In the genomic region with DNA sequence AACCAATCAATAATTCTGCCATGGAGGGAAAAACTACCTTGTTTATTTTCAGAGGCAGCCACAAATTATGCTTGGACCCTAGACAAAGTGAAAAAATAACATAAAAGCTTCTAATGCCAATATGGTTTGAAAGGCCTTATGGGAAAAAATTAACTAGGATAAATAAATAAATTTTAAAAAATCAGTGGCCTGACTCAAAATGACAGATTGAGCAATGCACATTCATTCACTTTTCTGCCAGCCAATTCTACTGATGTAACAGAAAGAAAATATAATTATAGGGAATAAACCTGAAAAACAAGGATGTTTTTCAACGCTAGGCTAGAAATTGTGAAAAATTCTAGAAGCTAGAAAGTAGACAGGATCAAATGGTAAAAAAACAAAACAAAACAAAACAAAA, we compare ENCODE assay signal across 25 cellular contexts.
DNase-seq lines count a peak whose midpoint lies in the region; ATAC-seq, FAIRE-seq and TF ChIP-seq lines count a peak whose summit lies in the region.
"Had no signal": no experiment of that assay in that cellular context is flagged by ENCODE, and none has a peak within 500 bp of the region (broad histone marks: within the 10 kb centered on the region; RNA-seq: fewer than 3 reads in every experiment).

No MANE protein-coding gene starts in this region.

- POLR2A ChIA-PET in HepG2 (lab: Yijun Ruan, JAX): no interaction called here

- H3K9ac ChIP-seq in SK-N-MC (ENCODE audit: insufficient read length) (peak overlapping the region; percentile 5), HepG2 (ENCODE audit: insufficient read depth, low read depth, low read length) (no peak overlapping the region)
- H3K9ac ChIP-seq: SK-N-SH had no signal

- H2AFZ ChIP-seq in GM23338 (no peak overlapping the region), HepG2 (ENCODE audit: low read length) (no peak overlapping the region)

- WGBS in HepG2 (ENCODE audit: low lambda C conversion rate): 86% methylated on average over 1 of the region's 1 CpG

- H3K36me3 Mint-ChIP-seq in GM23338 (ENCODE audit: low read depth) (no peaks in the 10 kb centered on the region), osteocyte (ENCODE audit: unreplicated experiment) (no peaks in the 10 kb centered on the region)
- H3K36me3 Mint-ChIP-seq: activated naive CD8-positive, alpha-beta T cell treated with anti-CD3 and anti-CD28 coated beads for 36 hours had no signal

- intact Hi-C loops in HepG2 (cut with micrococcal nuclease; ENCODE audit: unreplicated experiment): no loop called here

- H3K4me1 ChIP-seq in GM23338 (ENCODE audit: insufficient read depth): peaks cover 7% of the 10 kb centered on the region; the same call in 1 of the 2 replicates
- no peaks in the 10 kb centered on the region for H3K4me1 ChIP-seq in HepG2 (ENCODE audit: insufficient read depth, low read length)
- H3K4me1 ChIP-seq: sigmoid colon had no signal

- peak overlapping the region; percentile 24; the same call in 1 of the 2 replicates for H3K27ac ChIP-seq in GM23338 (ENCODE audit: low read depth)
- H3K27ac ChIP-seq in SK-N-MC: no peak overlapping the region
- peak overlapping the region; percentile 90 for H3K27ac ChIP-seq in epithelial cell of prostate
- H3K27ac ChIP-seq in HepG2 (ENCODE audit: extremely low read length, insufficient read depth, low read length): no peak overlapping the region
- H3K27ac ChIP-seq: heart right ventricle, sigmoid colon had no signal

- H3K4me3 Mint-ChIP-seq in GM23338 (no peak overlapping the region), osteocyte (ENCODE audit: unreplicated experiment) (no peak overlapping the region)
- H3K4me3 Mint-ChIP-seq: activated CD8-positive, alpha-beta T cell treated with anti-CD3 and anti-CD28 coated beads, Interleukin-2, amount 10 ng/mL, durations not matched to agents 7 days and 5 days; activated naive CD8-positive, alpha-beta T cell treated with anti-CD3 and anti-CD28 coated beads for 36 hours; central memory CD8-positive, alpha-beta T cell; T-helper 1 cell treated with Interleukin-12 subunit alpha and Interleukin-12 subunit beta and Interleukin-4 antibody, amounts not matched to agents 30 μg/mL and 1 μg/mL, for 36 hours had no signal

- ATAC-seq in GM23338 (no peak), HepG2 (no peak), HG03439 (IDR thresholded peaks at IDR 0.05; ENCODE audit: unreplicated experiment) (no peak)
- ATAC-seq: activated CD8-positive, alpha-beta T cell treated with anti-CD3 and anti-CD28 coated beads, Interleukin-2, amount 10 ng/mL, durations not matched to agents 7 days and 5 days; heart right ventricle had no signal

- no peaks in the 10 kb centered on the region for H3F3A ChIP-seq in GM23338 (replicated peaks; ENCODE audit: low read depth)

- H3K9me3 ChIP-seq in SK-N-MC (ENCODE audit: low read depth, low read length) (no peaks in the 10 kb centered on the region), HepG2 (ENCODE audit: low read length) (no peaks in the 10 kb centered on the region)
- H3K9me3 ChIP-seq: heart right ventricle, MG63, sigmoid colon, SK-N-SH had no signal

- H3K4me3 ChIP-seq in GM23338: no peak overlapping the region
- H3K4me3 ChIP-seq in SK-N-MC: no peak overlapping the region
- H3K4me3 ChIP-seq in HepG2 (replicated peaks in 1 of 3; ENCODE audit: insufficient read depth in 1 of 3, low read depth in 2 of 3, low read length in 3 of 3): no peak overlapping the region
- H3K4me3 ChIP-seq: heart right ventricle, MG63, sigmoid colon had no signal

- H3K27me3 Mint-ChIP-seq in GM23338 (ENCODE audit: insufficient read depth, low read depth, poor library complexity) (peaks cover 2% of the 10 kb centered on the region), osteocyte (ENCODE audit: unreplicated experiment) (no peaks in the 10 kb centered on the region)
- H3K27me3 Mint-ChIP-seq: activated naive CD8-positive, alpha-beta T cell treated with anti-CD3 and anti-CD28 coated beads for 36 hours; progenitor cell of endocrine pancreas had no signal

- TF ChIP-seq POLR2A in HepG2 (IDR thresholded peaks at IDR 0.05; ENCODE audit: insufficient read depth in 1 of 2, low read depth in 2 of 2, low read length in 2 of 2): no peak

- peaks cover 6% of the 10 kb centered on the region for H3K4me1 Mint-ChIP-seq in GM23338
- H3K4me1 Mint-ChIP-seq in osteocyte (ENCODE audit: unreplicated experiment): peaks cover 24% of the 10 kb centered on the region
- H3K4me1 Mint-ChIP-seq: central memory CD8-positive, alpha-beta T cell had no signal

- TF ChIP-seq EP300 in HepG2 (IDR thresholded peaks at IDR 0.05; ENCODE audit: low read depth in 2 of 2, low read length in 2 of 2) (no peak), HepG2 (CRISPR knock-in tag; IDR thresholded peaks at IDR 0.05; ENCODE audit: borderline replicate concordance) (no peak)

- CTCF ChIA-PET in HepG2 (lab: Yijun Ruan, JAX; ENCODE audit: low intra/inter-chr PET ratio, low total read pairs): interaction anchor here (0.9 kb wide), 1 partner anchor 241 kb away, joined by 3 read pairs; no protein-coding TSS in a partner anchor

- H3K9me2 ChIP-seq in GM23338 (ENCODE audit: insufficient read depth): no peaks in the 10 kb centered on the region
- H3K9me2 ChIP-seq: SK-N-SH had no signal

- no peaks in the 10 kb centered on the region for H3K79me2 ChIP-seq in GM23338 (replicated peaks; ENCODE audit: insufficient read depth)
- H3K79me2 ChIP-seq in HepG2 (ENCODE audit: insufficient read depth, low read length): no peaks in the 10 kb centered on the region

- TF ChIP-seq CTCF in GM23338 (conservative IDR thresholded peaks at IDR 0.05; ENCODE audit: low read depth in 2 of 2): no peak
- TF ChIP-seq CTCF in osteocyte (IDR thresholded peaks at IDR 0.05): no peak
- TF ChIP-seq CTCF in HepG2 (CRISPR knock-in tag; IDR thresholded peaks at IDR 0.05): no peak

- BruUV-seq in HepG2 (replicated peaks; lab: Mats Ljungman, UMichigan): no TSS peak

- H3K36me3 ChIP-seq in GM23338 (ENCODE audit: insufficient read depth): no peaks in the 10 kb centered on the region
- H3K36me3 ChIP-seq in SK-N-MC (ENCODE audit: insufficient read depth, low read length): no peaks in the 10 kb centered on the region
- H3K36me3 ChIP-seq in HepG2 (replicated peaks in 1 of 2; ENCODE audit: control insufficient read depth in 1 of 2, insufficient read depth in 2 of 2, low read length in 2 of 2): no peaks in the 10 kb centered on the region
- H3K36me3 ChIP-seq: heart right ventricle, MG63, sigmoid colon had no signal

- no peak for TF ChIP-seq RAD21 in HepG2 (CRISPR knock-in tag; IDR thresholded peaks at IDR 0.05)

- FAIRE-seq in HepG2 (lab: Jason Lieb, UNC): no peak
- FAIRE-seq: D721Med had no signal

- in situ Hi-C loops in HepG2 (cut with HindIII; ENCODE audit: extremely low pct_ligation_motif_present, low pct_unique_long_range_greater_than_20kb): no loop called here

- H4K20me1 ChIP-seq in GM23338 (replicated peaks; ENCODE audit: insufficient read depth) (no peaks in the 10 kb centered on the region), HepG2 (ENCODE audit: insufficient read depth, low read length) (no peaks in the 10 kb centered on the region)

- H3K9me3 Mint-ChIP-seq in GM23338 (no peaks in the 10 kb centered on the region), osteocyte (ENCODE audit: unreplicated experiment) (no peaks in the 10 kb centered on the region)
- H3K9me3 Mint-ChIP-seq: activated naive CD8-positive, alpha-beta T cell treated with anti-CD3 and anti-CD28 coated beads for 36 hours; central memory CD8-positive, alpha-beta T cell; T-helper 1 cell treated with Interleukin-12 subunit alpha and Interleukin-12 subunit beta and Interleukin-4 antibody, amounts not matched to agents 30 μg/mL and 1 μg/mL, for 36 hours had no signal

- H3K27ac Mint-ChIP-seq in GM23338: peak overlapping the region; percentile 90
- peak overlapping the region; percentile 69 for H3K27ac Mint-ChIP-seq in osteocyte (ENCODE audit: unreplicated experiment)
- H3K27ac Mint-ChIP-seq: activated CD8-positive, alpha-beta T cell treated with anti-CD3 and anti-CD28 coated beads, Interleukin-2, amount 10 ng/mL, durations not matched to agents 7 days and 5 days; activated naive CD8-positive, alpha-beta T cell treated with anti-CD3 and anti-CD28 coated beads for 36 hours; progenitor cell of endocrine pancreas; T-helper 1 cell treated with Interleukin-12 subunit alpha and Interleukin-12 subunit beta and Interleukin-4 antibody, amounts not matched to agents 30 μg/mL and 1 μg/mL, for 36 hours had no signal

- no peaks in the 10 kb centered on the region for H3K27me3 ChIP-seq in GM23338 (ENCODE audit: insufficient read depth)
- no peaks in the 10 kb centered on the region for H3K27me3 ChIP-seq in HepG2 (ENCODE audit: control insufficient read depth in 1 of 2, insufficient read depth in 2 of 2, low read length in 2 of 2)
- H3K27me3 ChIP-seq: heart right ventricle, MG63, sigmoid colon had no signal

- peak overlapping the region; percentile 7; the same call in 1 of the 2 replicates for H3K4me2 ChIP-seq in GM23338
- H3K4me2 ChIP-seq in HepG2 (ENCODE audit: low read depth, low read length): no peak overlapping the region
- H3K4me2 ChIP-seq: SK-N-SH had no signal

- DNase-seq in GM23338 (ENCODE audit: low spot score) (no peak), SK-N-MC (ENCODE audit: low read depth, low spot score) (no peak), epithelial cell of prostate (ENCODE audit: low read depth, low spot score) (no peak), osteocyte (ENCODE audit: extremely low spot score, unreplicated experiment) (no peak), HepG2 (ENCODE audit: low spot score) (no peak), NCI-H748 (lab: John Stamatoyannopoulos, UW; ENCODE audit: unreplicated experiment) (no peak), SHP77 treated with DMSO at 0.1 percent for 48 hours (lab: John Stamatoyannopoulos, UW) (no peak)
- DNase-seq: activated CD8-positive, alpha-beta T cell treated with anti-CD3 and anti-CD28 coated beads, Interleukin-2, amount 10 ng/mL, durations not matched to agents 7 days and 5 days; activated effector memory CD4-positive, alpha-beta T cell treated with Interleukin-2 at 50 U/mL for 16 hours; activated naive CD8-positive, alpha-beta T cell treated with anti-CD3 and anti-CD28 coated beads for 36 hours; GOT3; heart right ventricle; MG63; NCI-H1417; NCI-H2081; NCI-H2227 treated with DMSO at 0.1 percent for 48 hours; NCI-H748 treated with DMSO at 0.1 percent for 48 hours; sigmoid colon; SK-N-SH; stimulated activated naive CD4-positive, alpha-beta T cell had no signal

TF ChIP-seq in GM23338, 12 proteins besides CTCF, POLR2A, EP300 and RAD21 (continues in another document):
- TF ChIP-seq ZNF331 (CRISPR knock-in tag; IDR thresholded peaks at IDR 0.05; ENCODE audit: low read depth) (no peak), NANOG (IDR thresholded peaks at IDR 0.05; ENCODE audit: borderline replicate concordance) (no peak), STAT1 (IDR thresholded peaks at IDR 0.05; ENCODE audit: unreplicated experiment) (no peak), CREB1 (CRISPR knock-in tag; IDR thresholded peaks at IDR 0.05; ENCODE audit: low read depth) (no peak)

TF ChIP-seq in HepG2, 621 proteins besides CTCF, POLR2A, EP300 and RAD21 (continues in another document):
- TF ChIP-seq RXRA (CRISPR knock-in tag; IDR thresholded peaks at IDR 0.05) (no peak), PRPF4 (IDR thresholded peaks at IDR 0.05; ENCODE audit: low read depth, low read length, poor library complexity, severe bottlenecking) (no peak)

Comparison
In these comparisons a context has a peak if more than half of its experiments do, and no peak if none do; other contexts are left out.
1. H3K27ac ChIP-seq: peak in GM23338 (single experiment) and epithelial cell of prostate (single experiment); none in SK-N-MC (single experiment) and HepG2 (single experiment).